ENCODE assay signal across 1 cellular context in genomic region chr1:29230553-29231378, GRCh38.
TF ChIP-seq lines count a peak whose summit lies in the region.

MECR (minus strand) TSS chr1:29230934; CDS start chr1:29230906, 28 bp downstream.

TF ChIP-seq in HepG2, 621 proteins besides CTCF, POLR2A, EP300 and RAD21 (continued from another document):
- no peak for TF ChIP-seq ZBTB33 (CRISPR knock-in tag; IDR thresholded peaks at IDR 0.05)
- TF ChIP-seq SRSF9 (IDR thresholded peaks at IDR 0.05; ENCODE audit: borderline replicate concordance, insufficient read depth, low read depth, low read length, poor library complexity, severe bottlenecking), result no peak
- TF ChIP-seq ZNF446 (CRISPR knock-in tag; IDR thresholded peaks at IDR 0.05), result 0 out of 2 replicates have a peak, but pooled peaks have one; percentile 59
- no peak for TF ChIP-seq GLMP (CRISPR knock-in tag; IDR thresholded peaks at IDR 0.05; ENCODE audit: borderline replicate concordance)
- TF ChIP-seq ZXDC (CRISPR knock-in tag; IDR thresholded peaks at IDR 0.05), result no peak
- TF ChIP-seq PRPF4 (IDR thresholded peaks at IDR 0.05; ENCODE audit: low read depth, low read length, poor library complexity, severe bottlenecking), result no peak
- TF ChIP-seq ZNF280B (CRISPR knock-in tag; IDR thresholded peaks at IDR 0.05; ENCODE audit: borderline replicate concordance), result no peak
- TF ChIP-seq JARID2 (CRISPR knock-in tag; IDR thresholded peaks at IDR 0.05; ENCODE audit: insufficient replicate concordance), result no peak
- TF ChIP-seq SP140L (CRISPR knock-in tag; IDR thresholded peaks at IDR 0.05; ENCODE audit: borderline replicate concordance), result no peak
- TF ChIP-seq KDM2A (CRISPR knock-in tag; IDR thresholded peaks at IDR 0.05; ENCODE audit: borderline replicate concordance, low read depth), result peak; percentile 85
- TF ChIP-seq FIP1L1 (IDR thresholded peaks at IDR 0.05; ENCODE audit: borderline replicate concordance, insufficient read depth, low read depth, low read length), result no peak
- TF ChIP-seq ZKSCAN8 (CRISPR knock-in tag; IDR thresholded peaks at IDR 0.05; ENCODE audit: borderline replicate concordance), result no peak
- TF ChIP-seq ZNF317 (CRISPR knock-in tag; IDR thresholded peaks at IDR 0.05), result peak; percentile 45; the same call in 1 of the 2 replicates
- TF ChIP-seq BATF2 (CRISPR knock-in tag; IDR thresholded peaks at IDR 0.05), result no peak
- no peak for TF ChIP-seq SNAPC4 (CRISPR knock-in tag; IDR thresholded peaks at IDR 0.05)
- no peak for TF ChIP-seq ZNF629 (CRISPR knock-in tag; conservative IDR thresholded peaks at IDR 0.05)
- 0 out of 2 replicates have a peak, but pooled peaks have one; percentile 44 for TF ChIP-seq ZNF589 (CRISPR knock-in tag; conservative IDR thresholded peaks at IDR 0.05)
- no peak for TF ChIP-seq CEBPZ (IDR thresholded peaks at IDR 0.05; ENCODE audit: low read length)
